ENCODE assay signal across 8 cellular contexts in genomic region chr19:19191920-19192882, GRCh38. TPM values are rescaled to one million over a fixed set of nuclear protein-coding genes. Genes with fewer than 3 reads are reported as not detected.
DNase-seq lines count a peak whose midpoint lies in the region; ATAC-seq and TF ChIP-seq lines count a peak whose summit lies in the region.

BORCS8 (minus strand) TSS chr19:19192152; CDS start chr19:19192117, 35 bp downstream.
RFXANK (plus strand) TSS chr19:19192258; CDS start chr19:19193947, 1,689 bp downstream.

- H3K4me3 ChIP-seq in KMS-11 (IDR thresholded peaks at IDR 0.05; ENCODE audit: insufficient read depth, low read depth, low read length), result peak within 1 kb of the TSS; percentile 16
- H3K4me3 ChIP-seq in Peyer's patch, result peak within 1 kb of the TSS; percentile 68 to 96 (median 88)
- H3K4me3 ChIP-seq in esophagus (ENCODE audit: low read depth in 1 of 2, low read length in 2 of 2), result peak within 1 kb of the TSS; percentile 74 to 96
- peak within 1 kb of the TSS; percentile 98 for H3K4me3 ChIP-seq in mucosa of stomach (ENCODE audit: low read length)

- 0% methylated on average over 64 to 66 of the region's 66 CpGs for WGBS in esophagus, 2 donors

- H3K27ac ChIP-seq in KMS-11 (peak within 1 kb of the TSS; percentile 87), Peyer's patch (peak within 1 kb of the TSS; percentile 95 to 99 (median 98)), esophagus (ENCODE audit: low read depth in 2 of 2, low read length in 1 of 2) (peak within 1 kb of the TSS; percentile 99 to 100)

- H3K36me3 ChIP-seq in KMS-11 (ENCODE audit: insufficient read depth) (no peaks in the 10 kb centered on the region), Peyer's patch (peaks cover 0 to 12% (median 0%) of the 10 kb centered on the region in 3 donors), esophagus (ENCODE audit: control insufficient read depth in 2 of 2, insufficient read depth in 2 of 2, low read length in 1 of 2) (peaks cover 5% of the 10 kb centered on the region in 2 donors), mucosa of stomach (ENCODE audit: control insufficient read depth, insufficient read depth, low read length) (peaks cover 3% of the 10 kb centered on the region)

- H3K4me2 ChIP-seq in KMS-11, result peak within 1 kb of the TSS; percentile 96

- peak within 1 kb of the TSS; percentile 81 for H3K9ac ChIP-seq in KMS-11
- peak within 1 kb of the TSS; percentile 100 for H3K9ac ChIP-seq in mucosa of stomach (ENCODE audit: low read length)

- TF ChIP-seq POLR2A in Peyer's patch (IDR thresholded peaks at IDR 0.05), result peak; percentile 44 to 80

- H3K4me1 ChIP-seq in KMS-11 (ENCODE audit: low read depth, poor library complexity, severe bottlenecking), result peaks cover 21% of the 10 kb centered on the region
- peaks cover 4 to 35% (median 17%) of the 10 kb centered on the region in 4 donors for H3K4me1 ChIP-seq in Peyer's patch
- H3K4me1 ChIP-seq in esophagus (ENCODE audit: control insufficient read depth in 2 of 2, insufficient read depth in 2 of 2, low read length in 1 of 2), result peaks cover 2 to 10% of the 10 kb centered on the region in 2 donors
- H3K4me1 ChIP-seq in mucosa of stomach (ENCODE audit: control insufficient read depth, insufficient read depth, low read length), result peaks cover 18% of the 10 kb centered on the region

- peak; percentile 92 for DNase-seq in DMS53 treated with DMSO at 0.1 percent for 48 hours (lab: John Stamatoyannopoulos, UW; ENCODE audit: unreplicated experiment)
- peak; percentile 98 to 100 (median 99) for DNase-seq in Peyer's patch
- DNase-seq in activated T-cell treated with anti-CD3 and anti-CD28 coated beads, Interleukin-2, amount 50 U/mL, for 48 hours, result peak; percentile 98
- DNase-seq in stimulated activated CD8-positive, alpha-beta memory T cell treated with anti-CD3 and anti-CD28 coated beads, Interleukin-7, amount 100 ng/mL, for 1 hour (ENCODE audit: low read depth in 2 of 2), result peak; percentile 97 to 98

- H4K20me1 ChIP-seq in KMS-11 (ENCODE audit: insufficient read depth), result no peaks in the 10 kb centered on the region

- H3K27me3 ChIP-seq in KMS-11 (ENCODE audit: insufficient read depth, low read depth) (no peaks in the 10 kb centered on the region), Peyer's patch (no peaks in the 10 kb centered on the region), esophagus (ENCODE audit: control insufficient read depth in 1 of 2, insufficient read depth in 2 of 2, low read length in 2 of 2) (no peaks in the 10 kb centered on the region), mucosa of stomach (ENCODE audit: control insufficient read depth, insufficient read depth, low read length) (no peaks in the 10 kb centered on the region)

- H2AFZ ChIP-seq in KMS-11 (ENCODE audit: low read depth), result peak within 1 kb of the TSS; percentile 98

- peak; percentile 75 for ATAC-seq in GM21737 (IDR thresholded peaks at IDR 0.05; ENCODE audit: unreplicated experiment)

- TF ChIP-seq CTCF in KMS-11 (conservative IDR thresholded peaks at IDR 0.05; ENCODE audit: low read depth, low read length) (no peak), Peyer's patch (IDR thresholded peaks at IDR 0.05) (peak in 1 of 6 experiments; percentile 1)

- H3K79me2 ChIP-seq in KMS-11 (ENCODE audit: insufficient read depth, low read depth), result peaks cover 33% of the 10 kb centered on the region

- H3K9me3 ChIP-seq in Peyer's patch, result no peaks in the 10 kb centered on the region
- no peaks in the 10 kb centered on the region for H3K9me3 ChIP-seq in esophagus (ENCODE audit: control insufficient read depth in 2 of 2, insufficient read depth in 1 of 2, low read depth in 1 of 2, low read length in 1 of 2)
- H3K9me3 ChIP-seq in mucosa of stomach (ENCODE audit: control insufficient read depth, low read length), result no peaks in the 10 kb centered on the region

RNA-seq across cellular contexts. Expression of gene BORCS8, which starts in this region (rescaled TPM):
- total RNA-seq in Peyer's patch, result 10 to 100 TPM; 17.2 to 32.2 (median 22.1) TPM
- polyA plus RNA-seq in esophagus, result 10 to 100 TPM; 18.3 to 22.8 TPM

RNA-seq across cellular contexts. Expression of gene RFXANK, which starts in this region (rescaled TPM):
- total RNA-seq in Peyer's patch, result 10 to 100 TPM; 18.2 to 75.1 (median 51.9) TPM
- 10 to 100 TPM; 73.6 to 94.1 TPM for polyA plus RNA-seq in esophagus

Comparison
In these comparisons a context has a peak if more than half of its experiments do, and no peak if none do; other contexts are left out.
1. Peak in every context shown above with its lines: DNase-seq, ATAC-seq, H3K4me3 ChIP-seq and H3K27ac ChIP-seq.
2. H3K4me3 ChIP-seq: peak in every context shown above with its lines; median percentile 98 in mucosa of stomach; 88 in Peyer's patch; 85 in esophagus; 16 in KMS-11.